16 cellular contexts compared by ENCODE assay signal in the genomic region with DNA sequence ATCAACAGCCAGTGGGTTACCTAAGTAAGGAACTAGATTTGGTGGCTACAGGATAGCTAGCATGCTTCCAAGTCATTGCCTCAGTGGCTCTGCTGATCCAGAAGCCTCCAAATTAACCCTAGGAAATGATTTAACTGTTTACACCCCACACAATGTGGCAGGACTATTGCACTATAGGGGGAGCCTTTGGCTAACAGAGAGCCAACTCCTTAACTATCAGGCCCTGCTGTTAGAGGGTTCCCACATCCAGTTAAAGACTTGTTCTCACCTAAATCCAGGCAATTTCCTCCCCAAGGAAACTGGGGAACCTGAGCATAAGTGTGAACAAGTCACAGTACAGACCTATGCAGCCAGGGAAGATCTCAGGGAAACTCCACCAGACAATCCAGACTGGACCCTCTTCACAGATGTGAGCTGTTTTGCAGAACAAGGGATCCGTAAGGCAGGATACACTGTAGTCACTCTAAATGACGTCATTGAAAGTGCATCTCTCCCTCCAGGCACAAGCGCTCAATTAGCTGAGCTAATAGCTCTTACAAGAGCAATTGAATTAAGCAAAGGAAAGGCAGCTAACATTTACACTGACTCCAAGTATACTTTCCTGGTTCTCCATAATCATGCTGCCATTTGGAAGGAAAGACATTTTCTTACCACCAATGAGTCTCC.
A peak's percentile ranks its signal among the peaks of the same experiment; 100 is the strongest.
DNase-seq lines count a peak whose midpoint lies in the region; TF ChIP-seq lines count a peak whose summit lies in the region.
"Had no signal": no experiment of that assay in that cellular context is flagged by ENCODE, and none has a peak within 500 bp of the region (broad histone marks: within the 10 kb centered on the region; RNA-seq: fewer than 3 reads in every experiment).

No MANE protein-coding gene starts in this region.

- peaks cover 2% of the 10 kb centered on the region for H3K27me3 Mint-ChIP-seq in neural progenitor cell (ENCODE audit: insufficient read depth, low read depth)

- no peaks in the 10 kb centered on the region for H3K36me3 Mint-ChIP-seq in neural progenitor cell

- no peak overlapping the region for H2AFZ ChIP-seq in neural progenitor cell (replicated peaks)

- H3K9me3 Mint-ChIP-seq in neural progenitor cell = no peaks in the 10 kb centered on the region

- H3K4me3 Mint-ChIP-seq in neural progenitor cell = no peak overlapping the region

- H3K4me1 Mint-ChIP-seq in neural progenitor cell = peaks cover 19% of the 10 kb centered on the region

- H3K79me2 ChIP-seq in neural progenitor cell (ENCODE audit: low read depth) = no peaks in the 10 kb centered on the region

- peaks cover 12% of the 10 kb centered on the region for H3K4me1 ChIP-seq in neural progenitor cell

- DNase-seq in ELR (ENCODE audit: low read depth) = peak; percentile 54
- DNase-seq in M059J (ENCODE audit: low read depth) = peak; percentile 0
- DNase-seq in dedifferentiated amniotic fluid mesenchymal stem cell (ENCODE audit: extremely low spot score) = peak; percentile 13
- peak; percentile 1 for DNase-seq in neural progenitor cell (ENCODE audit: low spot score)
- DNase-seq in stimulated activated CD4-positive, alpha-beta T cell treated with anti-CD3 and anti-CD28 coated beads, Interleukin-12 subunit alpha, Interleukin-12 subunit beta, amount 100 ng/mL, for 4 hours = no peak
- no peak for DNase-seq in SW480 (ENCODE audit: low spot score)
- no peak for DNase-seq in foreskin melanocyte
- DNase-seq: ACHN, AML-193, COR-L47, H7, MG63, NCI-H1092, NCI-H2107, NCI-H774, T-helper 1 cell had no signal

- no peaks in the 10 kb centered on the region for H3K27me3 ChIP-seq in neural progenitor cell
- H3K27me3 ChIP-seq: MG63 had no signal

- H3K27ac Mint-ChIP-seq in neural progenitor cell = no peak overlapping the region

- H3K9ac ChIP-seq in neural progenitor cell = no peak overlapping the region

- peak overlapping the region; percentile 33 for H3K4me2 ChIP-seq in neural progenitor cell

- no peak overlapping the region for H3K4me3 ChIP-seq in neural progenitor cell
- H3K4me3 ChIP-seq: MG63 had no signal

- H3K36me3 ChIP-seq in neural progenitor cell = no peaks in the 10 kb centered on the region
- H3K36me3 ChIP-seq: MG63 had no signal

- peaks cover 20% of the 10 kb centered on the region for H3F3A ChIP-seq in neural progenitor cell (ENCODE audit: low read depth)

- no peak for TF ChIP-seq CTCF in neural progenitor cell (IDR thresholded peaks at IDR 0.05)

- H4K20me1 ChIP-seq in neural progenitor cell (ENCODE audit: low read depth) = no peaks in the 10 kb centered on the region

- no peaks in the 10 kb centered on the region for H3K9me3 ChIP-seq in neural progenitor cell (ENCODE audit: low read depth)
- H3K9me3 ChIP-seq: MG63 had no signal

- peak overlapping the region; percentile 82 for H3K27ac ChIP-seq in neural progenitor cell

Comparison
In these comparisons a context has a peak if more than half of its experiments do, and no peak if none do; other contexts are left out.
1. DNase-seq: peak in ELR (single experiment), M059J (single experiment), dedifferentiated amniotic fluid mesenchymal stem cell (single experiment) and neural progenitor cell (single experiment); none in stimulated activated CD4-positive, alpha-beta T cell treated with anti-CD3 and anti-CD28 coated beads, Interleukin-12 subunit alpha, Interleukin-12 subunit beta, amount 100 ng/mL, for 4 hours (single experiment), SW480 (single experiment) and foreskin melanocyte (single experiment).